Comparison of ENCODE assay signal across 8 cellular contexts in genomic region chr17:44707755-44708400, GRCh38. TPM values are rescaled to one million over a fixed set of nuclear protein-coding genes. Genes with fewer than 3 reads are reported as not detected.
A peak's percentile ranks its signal among the peaks of the same experiment; 100 is the strongest.
DNase-seq lines count a peak whose midpoint lies in the region; ATAC-seq and TF ChIP-seq lines count a peak whose summit lies in the region.

No MANE protein-coding gene starts in this region.

- no peaks in the 10 kb centered on the region for H3K27me3 ChIP-seq in Panc1 (ENCODE audit: control insufficient read depth, insufficient read depth, low read length)

- no peaks in the 10 kb centered on the region; the same call in none of the 2 replicates for H3K36me3 ChIP-seq in Panc1 (ENCODE audit: control insufficient read depth, insufficient read depth, low read length)

- DNase-seq in GM12865 (ENCODE audit: low read depth) (no peak), Panc1 (ENCODE audit: low read depth, low spot score) (no peak), fibroblast of villous mesenchyme (ENCODE audit: low read depth) (peak; percentile 13), skeletal muscle cell (ENCODE audit: low read depth) (no peak)
- no peak for DNase-seq in activated naive CD4-positive, alpha-beta T cell treated with anti-CD3 and anti-CD28 coated beads, Interleukin-2, amount 10 ng/mL, durations not matched to agents 7 days and 5 days
- no peak for DNase-seq in activated naive CD4-positive, alpha-beta T cell treated with anti-CD3 and anti-CD28 coated beads, Interleukin-2, amount 50 U/mL, for 72 hours (ENCODE audit: low spot score in 2 of 2)
- DNase-seq in stimulated activated CD4-positive, alpha-beta T cell treated with anti-CD3 and anti-CD28 coated beads, Interleukin-2, amount 100 ng/mL, for 48 hours = no peak

- H3K9me3 Mint-ChIP-seq in activated T-helper 17 cell treated with anti-CD3 and anti-CD28 coated beads, Interleukin-2, amount 50 U/mL, for 72 hours = no peaks in the 10 kb centered on the region
- no peaks in the 10 kb centered on the region for H3K9me3 Mint-ChIP-seq in activated naive CD4-positive, alpha-beta T cell treated with anti-CD3 and anti-CD28 coated beads, Interleukin-2, amount 10 ng/mL, durations not matched to agents 7 days and 5 days
- H3K9me3 Mint-ChIP-seq in activated naive CD4-positive, alpha-beta T cell treated with anti-CD3 and anti-CD28 coated beads, Interleukin-2, amount 50 U/mL, for 72 hours = no peaks in the 10 kb centered on the region

- intact Hi-C loops in Panc1 (cut with micrococcal nuclease; ENCODE audit: unreplicated experiment) = no loop called here

- H3K27ac ChIP-seq in Panc1 (ENCODE audit: low read length) = peak overlapping the region; percentile 97

- no peak overlapping the region for H3K27ac Mint-ChIP-seq in activated T-helper 17 cell treated with anti-CD3 and anti-CD28 coated beads, Interleukin-2, amount 50 U/mL, for 72 hours
- H3K27ac Mint-ChIP-seq in activated naive CD4-positive, alpha-beta T cell treated with anti-CD3 and anti-CD28 coated beads, Interleukin-2, amount 10 ng/mL, durations not matched to agents 7 days and 5 days = no peak overlapping the region
- H3K27ac Mint-ChIP-seq in activated naive CD4-positive, alpha-beta T cell treated with anti-CD3 and anti-CD28 coated beads, Interleukin-2, amount 50 U/mL, for 72 hours = no peak overlapping the region

- no peaks in the 10 kb centered on the region for H3K36me3 Mint-ChIP-seq in activated T-helper 17 cell treated with anti-CD3 and anti-CD28 coated beads, Interleukin-2, amount 50 U/mL, for 72 hours (ENCODE audit: low read depth)
- H3K36me3 Mint-ChIP-seq in activated naive CD4-positive, alpha-beta T cell treated with anti-CD3 and anti-CD28 coated beads, Interleukin-2, amount 10 ng/mL, durations not matched to agents 7 days and 5 days = peaks cover 2% of the 10 kb centered on the region
- no peaks in the 10 kb centered on the region for H3K36me3 Mint-ChIP-seq in activated naive CD4-positive, alpha-beta T cell treated with anti-CD3 and anti-CD28 coated beads, Interleukin-2, amount 50 U/mL, for 72 hours

- POLR2A ChIA-PET in Panc1 (lab: Charles Lee) = no interaction called here

- in situ Hi-C loops in Panc1 (cut with HindIII; ENCODE audit: low pct_unique_long_range_greater_than_20kb, low sequenced_read_pairs) = no loop called here

- no peak overlapping the region for H3K4me3 Mint-ChIP-seq in activated T-helper 17 cell treated with anti-CD3 and anti-CD28 coated beads, Interleukin-2, amount 50 U/mL, for 72 hours
- no peak overlapping the region for H3K4me3 Mint-ChIP-seq in activated naive CD4-positive, alpha-beta T cell treated with anti-CD3 and anti-CD28 coated beads, Interleukin-2, amount 10 ng/mL, durations not matched to agents 7 days and 5 days

- no peaks in the 10 kb centered on the region for H3K9me3 ChIP-seq in Panc1 (ENCODE audit: control insufficient read depth, insufficient read depth, low read depth, low read length)

- peaks cover 5% of the 10 kb centered on the region; the same call in 1 of the 2 replicates for H3K4me1 ChIP-seq in Panc1 (ENCODE audit: control insufficient read depth, insufficient read depth, low read length)

- no TSS peak for BruUV-seq in Panc1 (replicated peaks; lab: Mats Ljungman, UMichigan)

- ATAC-seq in Panc1 = no peak
- ATAC-seq in activated T-helper 17 cell treated with anti-CD3 and anti-CD28 coated beads, Interleukin-2, amount 50 U/mL, for 72 hours (replicated peaks) = no peak
- ATAC-seq in activated naive CD4-positive, alpha-beta T cell treated with anti-CD3 and anti-CD28 coated beads, Interleukin-2, amount 50 U/mL, for 72 hours = no peak

- no peaks in the 10 kb centered on the region for H3K27me3 Mint-ChIP-seq in activated T-helper 17 cell treated with anti-CD3 and anti-CD28 coated beads, Interleukin-2, amount 50 U/mL, for 72 hours
- H3K27me3 Mint-ChIP-seq in activated naive CD4-positive, alpha-beta T cell treated with anti-CD3 and anti-CD28 coated beads, Interleukin-2, amount 10 ng/mL, durations not matched to agents 7 days and 5 days = peaks cover 15% of the 10 kb centered on the region

- CTCF ChIA-PET in Panc1 (lab: Charles Lee) = interaction anchor here (0.6 kb wide), 1 partner anchor 56 kb away, joined by 5 read pairs; no protein-coding TSS in a partner anchor
- CTCF ChIA-PET in activated naive CD4-positive, alpha-beta T cell treated with anti-CD3 and anti-CD28 coated beads, Interleukin-2, amount 10 ng/mL, durations not matched to agents 7 days and 5 days (lab: Charles Lee) = interaction anchor here (0.7 kb wide), 1 partner anchor 145 kb away, joined by 5 read pairs; no protein-coding TSS in a partner anchor

- peak overlapping the region; percentile 75 for H3K4me3 ChIP-seq in GM12865 (ENCODE audit: low read depth, low read length)
- H3K4me3 ChIP-seq in Panc1 (ENCODE audit: low read depth in 2 of 2, low read length in 2 of 2) = peak overlapping the region; percentile 81 to 94
- H3K4me3 ChIP-seq in fibroblast of villous mesenchyme (ENCODE audit: low read depth, low read length) = peak overlapping the region; percentile 100
- H3K4me3 ChIP-seq in skeletal muscle cell (ENCODE audit: low read depth, low read length) = peak overlapping the region; percentile 99

- no peak for TF ChIP-seq CTCF in GM12865 (IDR thresholded peaks at IDR 0.05; ENCODE audit: insufficient read depth, low read depth, low read length, missing control alignments)
- TF ChIP-seq CTCF in Panc1 (IDR thresholded peaks at IDR 0.05) = no peak
- no peak for TF ChIP-seq CTCF in fibroblast of villous mesenchyme (IDR thresholded peaks at IDR 0.05; ENCODE audit: insufficient read depth, low read depth, low read length)

- no peaks in the 10 kb centered on the region for H3K4me1 Mint-ChIP-seq in activated T-helper 17 cell treated with anti-CD3 and anti-CD28 coated beads, Interleukin-2, amount 50 U/mL, for 72 hours
- H3K4me1 Mint-ChIP-seq in activated naive CD4-positive, alpha-beta T cell treated with anti-CD3 and anti-CD28 coated beads, Interleukin-2, amount 10 ng/mL, durations not matched to agents 7 days and 5 days = peaks cover 11% of the 10 kb centered on the region

RNA-seq across cellular contexts. Expression of gene DBF4B, which starts 0.6 kb away (rescaled TPM):
- 24.0 TPM for total RNA-seq in Panc1 (2021; ENCODE audit: unreplicated experiment)
- polyA plus RNA-seq in Panc1 (2012; ENCODE audit: insufficient read length) = 10.5 TPM
- 4.2 and 7.8 TPM in 2 replicates for total RNA-seq in fibroblast of villous mesenchyme
- total RNA-seq in activated T-helper 17 cell treated with anti-CD3 and anti-CD28 coated beads, Interleukin-2, amount 50 U/mL, for 72 hours = 10 to 100 TPM; 16.3 to 24.3 TPM
- 10 to 100 TPM; 31.6 to 31.8 TPM for total RNA-seq in activated naive CD4-positive, alpha-beta T cell treated with anti-CD3 and anti-CD28 coated beads, Interleukin-2, amount 50 U/mL, for 72 hours

RNA-seq across cellular contexts. Expression of gene CCDC43, which starts 18.3 kb away (rescaled TPM):
- total RNA-seq in Panc1 (2021; ENCODE audit: unreplicated experiment) = 16.0 TPM
- polyA plus RNA-seq in Panc1 (2012; ENCODE audit: insufficient read length) = 10.7 TPM
- total RNA-seq in fibroblast of villous mesenchyme = 32.5 and 52.2 TPM in 2 replicates
- 10 to 100 TPM; 24.2 to 30.0 TPM for total RNA-seq in activated T-helper 17 cell treated with anti-CD3 and anti-CD28 coated beads, Interleukin-2, amount 50 U/mL, for 72 hours
- 10 to 100 TPM; 33.8 to 35.3 TPM for total RNA-seq in activated naive CD4-positive, alpha-beta T cell treated with anti-CD3 and anti-CD28 coated beads, Interleukin-2, amount 50 U/mL, for 72 hours

RNA-seq across cellular contexts. Expression of gene ADAM11, which starts 50.9 kb away (rescaled TPM):
- total RNA-seq in Panc1 (2021; ENCODE audit: unreplicated experiment) (3.5 TPM), fibroblast of villous mesenchyme (0.32 and 0.43 TPM in 2 replicates)
- polyA plus RNA-seq in Panc1 (2012; ENCODE audit: insufficient read length) = 4.3 TPM
- total RNA-seq in activated T-helper 17 cell treated with anti-CD3 and anti-CD28 coated beads, Interleukin-2, amount 50 U/mL, for 72 hours = under 1 TPM; 0.13 to 0.74 TPM
- 1 to 10 TPM in 1 of 2 donors, under 1 TPM in 1; 0.25 to 1.3 TPM for total RNA-seq in activated naive CD4-positive, alpha-beta T cell treated with anti-CD3 and anti-CD28 coated beads, Interleukin-2, amount 50 U/mL, for 72 hours

RNA-seq across cellular contexts. Expression of gene MEIOC, which starts 51.6 kb away (rescaled TPM):
- total RNA-seq in Panc1 (2021; ENCODE audit: unreplicated experiment) (0.82 TPM), fibroblast of villous mesenchyme (under 0.01 and 0.43 TPM in 2 replicates)
- 0.33 TPM for polyA plus RNA-seq in Panc1 (2012; ENCODE audit: insufficient read length)
- under 1 TPM in 1 of 2 donors, not detected in 1; 0.58 TPM for total RNA-seq in activated T-helper 17 cell treated with anti-CD3 and anti-CD28 coated beads, Interleukin-2, amount 50 U/mL, for 72 hours
- under 1 TPM; 0.37 to 0.96 TPM for total RNA-seq in activated naive CD4-positive, alpha-beta T cell treated with anti-CD3 and anti-CD28 coated beads, Interleukin-2, amount 50 U/mL, for 72 hours
